ENCODE assay signal across 18 cellular contexts in genomic region chr20:47067776-47068175, GRCh38.
DNase-seq lines count a peak whose midpoint lies in the region; ATAC-seq and TF ChIP-seq lines count a peak whose summit lies in the region.
"Had no signal": no experiment of that assay in that cellular context is flagged by ENCODE, and none has a peak within 500 bp of the region (broad histone marks: within the 10 kb centered on the region; RNA-seq: fewer than 3 reads in every experiment).

No MANE protein-coding gene starts in this region.

- WGBS in liver: 90% methylated on average over 3 of the region's 3 CpGs

- CTCF ChIA-PET in HCT116 (lab: Charles Lee): no interaction called here

- POLR2A ChIA-PET in HCT116 (lab: Charles Lee): no interaction called here

- DNase-seq in NCI-H2196 treated with DMSO at 0.1 percent for 48 hours (lab: John Stamatoyannopoulos, UW; ENCODE audit: unreplicated experiment): peak; percentile 12
- DNase-seq in NCI-H2196 (lab: John Stamatoyannopoulos, UW; ENCODE audit: unreplicated experiment): no peak
- no peak for DNase-seq in HCT116 (ENCODE audit: low read depth, low spot score)
- DNase-seq in SJCRH30: peak in 1 of 2 experiments; percentile 43
- DNase-seq in NCI-H1436 treated with DMSO at 0.1 percent for 48 hours (lab: John Stamatoyannopoulos, UW): no peak
- DNase-seq in HUDEP-2 (lab: John Stamatoyannopoulos, UW; ENCODE audit: unreplicated experiment in 76 of 76): no peak
- no peak for DNase-seq in amniotic stem cell (lab: John Stamatoyannopoulos, UW)
- DNase-seq: EL, HCEC 1CT, KG1, NCI-H1092 treated with DMSO at 0.1 percent for 48 hours, NCI-H1694 treated with DMSO at 0.1 percent for 48 hours, NCI-H526 treated with DMSO at 0.1 percent for 48 hours, PC-3 had no signal

- H3K4me1 ChIP-seq in HCT116 (ENCODE audit: control insufficient read depth in 1 of 2, insufficient read depth in 2 of 2, low read length in 2 of 2) (no peaks in the 10 kb centered on the region), SJCRH30 (peaks cover 30% of the 10 kb centered on the region), liver (ENCODE audit: control insufficient read depth in 4 of 4, insufficient read depth in 4 of 4, low read length in 3 of 4) (no peaks in the 10 kb centered on the region)
- H3K4me1 ChIP-seq: SJSA1 had no signal

- H3K27me3 ChIP-seq in HCT116 (ENCODE audit: insufficient read depth, low read length) (no peaks in the 10 kb centered on the region), SJCRH30 (no peaks in the 10 kb centered on the region), liver (ENCODE audit: control insufficient read depth in 4 of 4, insufficient read depth in 4 of 4, low read length in 3 of 4) (no peaks in the 10 kb centered on the region)
- H3K27me3 ChIP-seq: SJSA1 had no signal

- H3K27ac ChIP-seq in HCT116 (ENCODE audit: low read depth, low read length): no peak overlapping the region
- peak overlapping the region; percentile 67; the same call in 1 of the 2 replicates for H3K27ac ChIP-seq in SJCRH30
- H3K27ac ChIP-seq in liver (ENCODE audit: low read depth in 1 of 2, low read length in 2 of 2): no peak overlapping the region
- H3K27ac ChIP-seq: C4-2B, HL-60, SJSA1 had no signal

- no peak for TF ChIP-seq POLR2A in HCT116 (IDR thresholded peaks at IDR 0.05; ENCODE audit: borderline replicate concordance, extremely low read depth, insufficient read depth, insufficient read length)

- no TSS peak for BruUV-seq in HCT116 (replicated peaks; lab: Mats Ljungman, UMichigan)

- no peak overlapping the region for H3K4me2 ChIP-seq in HCT116 (ENCODE audit: low read length)

- TF ChIP-seq CTCF in HCT116 (IDR thresholded peaks at IDR 0.05 in 2 of 3, conservative IDR thresholded peaks at IDR 0.05 in 1 of 3; ENCODE audit: borderline replicate concordance in 1 of 3, insufficient read depth in 1 of 3, low read depth in 2 of 3, low read length in 2 of 3): no peak
- no peak for TF ChIP-seq CTCF in liver (IDR thresholded peaks at IDR 0.05; ENCODE audit: low read depth, low read length, missing input control)

- RAD21 ChIA-PET in HCT116 (lab: Charles Lee; ENCODE audit: low non-redundant PET in 1 of 2, low total read pairs in 2 of 2, uncharacterized antibody in 2 of 2, unreplicated experiment in 2 of 2): no interaction called here

- no peak for TF ChIP-seq RAD21 in HCT116 (IDR thresholded peaks at IDR 0.05; ENCODE audit: low read depth)
- TF ChIP-seq RAD21 in liver (IDR thresholded peaks at IDR 0.05): no peak

- H3K36me3 ChIP-seq in HCT116 (ENCODE audit: control insufficient read depth in 1 of 2, insufficient read depth in 2 of 2, low read length in 2 of 2) (no peaks in the 10 kb centered on the region), SJCRH30 (peaks cover 24% of the 10 kb centered on the region), liver (ENCODE audit: control insufficient read depth in 4 of 4, insufficient read depth in 3 of 4, low read depth in 1 of 4, low read length in 3 of 4) (no peaks in the 10 kb centered on the region)
- H3K36me3 ChIP-seq: SJSA1 had no signal

- no peaks in the 10 kb centered on the region for H3K9me2 ChIP-seq in HCT116 (ENCODE audit: insufficient read depth)

- no peak overlapping the region for H3K4me3 ChIP-seq in HCT116 (replicated peaks in 1 of 2; ENCODE audit: low read depth in 1 of 2, low read length in 2 of 2)
- no peak overlapping the region for H3K4me3 ChIP-seq in SJCRH30
- peak overlapping the region in 2 of 3 donors; percentile 12 to 54 for H3K4me3 ChIP-seq in liver (ENCODE audit: low read depth in 1 of 3, low read length in 3 of 3)
- H3K4me3 ChIP-seq: SJSA1 had no signal

- no peak for ATAC-seq in HCT116
- ATAC-seq: PC-3 had no signal

- H3K9ac ChIP-seq in HCT116 (ENCODE audit: low read length) (no peak overlapping the region), liver (ENCODE audit: low read depth in 1 of 2, low read length in 2 of 2) (no peak overlapping the region)

- intact Hi-C loops in HCT116 (cut with micrococcal nuclease): no loop called here

- no peak overlapping the region for H2AFZ ChIP-seq in HCT116 (ENCODE audit: low read depth, low read length, poor library complexity, severe bottlenecking)

- no peaks in the 10 kb centered on the region for H4K20me1 ChIP-seq in HCT116 (ENCODE audit: insufficient read depth)

- H3K9me3 ChIP-seq in HCT116 (ENCODE audit: control insufficient read depth in 1 of 2, insufficient read depth in 1 of 2, low read depth in 1 of 2, low read length in 2 of 2): peaks cover 4 to 24% of the 10 kb centered on the region in 2 experiments; a peak in 3 of 4 replicates
- peaks cover 15% of the 10 kb centered on the region for H3K9me3 ChIP-seq in SJCRH30 (replicated peaks)
- peaks cover 7 to 19% (median 9%) of the 10 kb centered on the region in 4 donors for H3K9me3 ChIP-seq in liver (ENCODE audit: control insufficient read depth in 4 of 4, low read length in 3 of 4)

- no peaks in the 10 kb centered on the region for H3K79me2 ChIP-seq in HCT116 (ENCODE audit: insufficient read depth, low read length)

TF ChIP-seq in HCT116, 20 proteins besides CTCF, POLR2A, EP300 and RAD21:
- TF ChIP-seq ZFX (IDR thresholded peaks at IDR 0.05) (no peak), TCF7L2 (IDR thresholded peaks at IDR 0.05; ENCODE audit: borderline replicate concordance, extremely low read depth, insufficient read depth, insufficient read length) (no peak), ELF1 (IDR thresholded peaks at IDR 0.05; ENCODE audit: borderline replicate concordance, low read depth) (no peak), SIN3A (IDR thresholded peaks at IDR 0.05; ENCODE audit: low read depth) (no peak), CBX3 (IDR thresholded peaks at IDR 0.05; ENCODE audit: low read depth) (peak; percentile 78; the same call in 1 of the 2 replicates), SP1 (IDR thresholded peaks at IDR 0.05; ENCODE audit: low read depth) (no peak)

TF ChIP-seq in liver, 16 proteins besides CTCF, POLR2A, EP300 and RAD21:
- TF ChIP-seq FOXA2 (IDR thresholded peaks at IDR 0.05) (no peak), HNF4G (IDR thresholded peaks at IDR 0.05) (no peak), RXRA (IDR thresholded peaks at IDR 0.05) (no peak), MAX (IDR thresholded peaks at IDR 0.05) (no peak), NR2F2 (IDR thresholded peaks at IDR 0.05) (no peak)

Comparison
In these comparisons a context has a peak if more than half of its experiments do, and no peak if none do; other contexts are left out.
1. H3K4me3 ChIP-seq: peak in liver (2 of 3); none in HCT116 (0 of 2) and SJCRH30 (single experiment).